Comparison of ENCODE assay signal across 20 cellular contexts in the genomic region with DNA sequence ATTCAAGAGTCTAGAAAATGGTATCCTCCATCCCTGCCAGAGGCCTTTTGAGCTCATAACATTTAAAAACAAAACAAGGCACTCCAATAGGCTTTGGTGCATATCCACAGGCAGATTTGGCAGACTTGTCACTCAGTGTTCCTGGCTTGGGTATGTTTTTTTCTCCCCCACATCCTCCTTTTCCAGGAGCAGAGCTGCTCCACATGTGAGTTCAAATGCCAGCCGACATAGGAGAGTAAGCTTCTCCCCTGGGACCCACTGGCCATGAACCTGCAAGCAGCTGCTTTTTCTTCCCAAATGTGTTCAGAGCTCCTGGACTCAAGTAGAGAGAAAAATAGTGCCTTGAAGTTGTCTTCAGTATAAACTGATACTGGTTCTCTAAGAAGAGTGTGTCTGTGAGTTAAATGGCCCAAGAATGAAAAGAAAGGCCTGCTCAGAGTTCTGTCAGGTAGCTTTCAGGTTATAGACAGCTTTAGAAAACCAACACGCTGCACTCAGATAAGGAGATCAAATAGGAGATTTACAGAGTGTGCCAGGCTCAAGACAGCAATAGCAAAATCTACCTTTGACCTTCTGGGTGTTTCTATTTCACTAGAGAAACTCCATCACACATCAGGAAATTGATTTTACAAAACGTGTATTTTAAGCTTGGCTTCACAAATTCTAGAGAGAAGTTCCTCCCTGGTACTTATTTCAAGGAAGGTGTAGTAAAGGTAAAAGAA.
DNase-seq lines count a peak whose midpoint lies in the region; FAIRE-seq and TF ChIP-seq lines count a peak whose summit lies in the region.
"Had no signal": no experiment of that assay in that cellular context is flagged by ENCODE, and none has a peak within 500 bp of the region (broad histone marks: within the 10 kb centered on the region; RNA-seq: fewer than 3 reads in every experiment).

No MANE protein-coding gene starts in this region.

- FAIRE-seq in small intestine (lab: Jason Lieb, UNC) (no peak), RCC 7860 (lab: Jason Lieb, UNC) (no peak)
- FAIRE-seq: urothelium cell line had no signal

- no peaks in the 10 kb centered on the region for H3K4me1 ChIP-seq in colonic mucosa
- H3K4me1 ChIP-seq in small intestine (ENCODE audit: control insufficient read depth in 2 of 2, insufficient read depth in 1 of 2, low read depth in 1 of 2, low read length in 1 of 2): peaks cover 3 to 6% of the 10 kb centered on the region in 2 donors
- H3K4me1 ChIP-seq: esophagus muscularis mucosa had no signal

- intact Hi-C loops in colonic mucosa (cut with DNase I): no loop called here

- no peaks in the 10 kb centered on the region for H3K27me3 ChIP-seq in colonic mucosa
- H3K27me3 ChIP-seq in small intestine (ENCODE audit: control insufficient read depth in 2 of 2, insufficient read depth in 2 of 2, low read length in 2 of 2): no peaks in the 10 kb centered on the region
- no peaks in the 10 kb centered on the region for H3K27me3 ChIP-seq in H7 (ENCODE audit: control insufficient read depth, insufficient read depth, low read length)
- H3K27me3 ChIP-seq: esophagus muscularis mucosa had no signal

- H3K9me3 ChIP-seq in colonic mucosa: no peaks in the 10 kb centered on the region
- no peaks in the 10 kb centered on the region for H3K9me3 ChIP-seq in small intestine (ENCODE audit: control insufficient read depth, low read depth)
- H3K9me3 ChIP-seq: esophagus muscularis mucosa had no signal

- H3K36me3 ChIP-seq in colonic mucosa: no peaks in the 10 kb centered on the region
- H3K36me3 ChIP-seq in small intestine (ENCODE audit: control insufficient read depth in 2 of 2, insufficient read depth in 2 of 2, low read length in 2 of 2): no peaks in the 10 kb centered on the region
- H3K36me3 ChIP-seq in H7 (replicated peaks; ENCODE audit: control insufficient read depth, insufficient read depth, low read length): no peaks in the 10 kb centered on the region
- H3K36me3 ChIP-seq: esophagus muscularis mucosa had no signal

- H3K4me3 ChIP-seq in colonic mucosa (no peak overlapping the region), small intestine (ENCODE audit: low read depth in 1 of 2, low read length in 2 of 2) (no peak overlapping the region), H7 (ENCODE audit: insufficient read depth, low read depth, low read length) (no peak overlapping the region)
- H3K4me3 ChIP-seq: esophagus muscularis mucosa had no signal

- TF ChIP-seq CTCF in colonic mucosa (IDR thresholded peaks at IDR 0.05): no peak

- 9 to 41% (median 31%) methylated on average over 3 of the region's 3 CpGs for WGBS in small intestine, 3 donors

- no peak overlapping the region for H3K9ac ChIP-seq in colonic mucosa (ENCODE audit: low read depth in 2 of 2, low read length in 2 of 2)

- H3K27ac ChIP-seq in colonic mucosa (peak overlapping the region; percentile 46), small intestine (ENCODE audit: low read depth in 1 of 2, low read length in 1 of 2) (peak overlapping the region in 1 of 2 donors; percentile 42)
- H3K27ac ChIP-seq: 22Rv1, esophagus muscularis mucosa had no signal

- DNase-seq in DMS 273 (lab: John Stamatoyannopoulos, UW; ENCODE audit: unreplicated experiment): peak; percentile 26
- DNase-seq in DMS 273 treated with DMSO at 0.1 percent for 48 hours (lab: John Stamatoyannopoulos, UW): no peak
- DNase-seq in NCI-H2107 (lab: John Stamatoyannopoulos, UW): peak; percentile 36
- DNase-seq in colonic mucosa: no peak
- DNase-seq in small intestine: peak; percentile 77
- no peak for DNase-seq in H7
- no peak for DNase-seq in SIG-M5 (lab: John Stamatoyannopoulos, UW)
- DNase-seq in RCC 7860 (ENCODE audit: low spot score): no peak
- DNase-seq: activated CD4-positive, alpha-beta T cell treated with anti-CD3 and anti-CD28 coated beads, Interleukin-2, amount 10 ng/mL, durations not matched to agents 24 days and 14 days; COR-L47; effector memory CD8-positive, alpha-beta T cell; NCI-H2081 treated with DMSO at 0.1 percent for 48 hours; NCI-H774; PC-3; SHP77 treated with DMSO at 0.1 percent for 48 hours; stimulated activated CD4-positive, alpha-beta T cell treated with anti-CD3 and anti-CD28 coated beads, Interleukin-4, amount 100 ng/mL, for 24 hours; stimulated activated naive CD8-positive, alpha-beta T cell treated with anti-CD3 and anti-CD28 coated beads, Interleukin-15, amount 100 ng/mL, for 72 hours had no signal

Comparison
In these comparisons a context has a peak if more than half of its experiments do, and no peak if none do; other contexts are left out.
1. DNase-seq: peak in DMS 273 (single experiment), NCI-H2107 (single experiment) and small intestine (single experiment); none in DMS 273 treated with DMSO at 0.1 percent for 48 hours (single experiment), colonic mucosa (single experiment), H7 (single experiment), SIG-M5 (single experiment) and RCC 7860 (single experiment).